13 cellular contexts compared by ENCODE assay signal in genomic region chrX:119728487-119728886, GRCh38. TPM values are rescaled to one million over a fixed set of nuclear protein-coding genes. Genes with fewer than 3 reads are reported as not detected.
A peak's percentile ranks its signal among the peaks of the same experiment; 100 is the strongest.
DNase-seq lines count a peak whose midpoint lies in the region; ATAC-seq and TF ChIP-seq lines count a peak whose summit lies in the region.
"Had no signal": no experiment of that assay in that cellular context is flagged by ENCODE, and none has a peak within 500 bp of the region (broad histone marks: within the 10 kb centered on the region; RNA-seq: fewer than 3 reads in every experiment).

No MANE protein-coding gene starts in this region.

- in situ Hi-C loops in SK-MEL-5 (cut with HindIII; ENCODE audit: low pct_unique_long_range_greater_than_20kb, low sequenced_read_pairs), result no loop called here

- no peak for TF ChIP-seq POLR2A in HCT116 (IDR thresholded peaks at IDR 0.05; ENCODE audit: borderline replicate concordance, extremely low read depth, insufficient read depth, insufficient read length)

- H3K4me3 Mint-ChIP-seq in Calu3 (ENCODE audit: low read depth, unreplicated experiment), result no peak overlapping the region
- no peak overlapping the region for H3K4me3 Mint-ChIP-seq in naive thymus-derived CD8-positive, alpha-beta T cell
- H3K4me3 Mint-ChIP-seq: stimulated activated naive B cell treated with anti-CD40 and anti-IgM and Interleukin-4, amounts not matched to agents 10 μg/mL and 1 μg/mL and 100 μg/mL, for 72 hours had no signal

- TF ChIP-seq CTCF in Calu3 (IDR thresholded peaks at IDR 0.05; ENCODE audit: unreplicated experiment) (no peak), HCT116 (IDR thresholded peaks at IDR 0.05 in 2 of 3, conservative IDR thresholded peaks at IDR 0.05 in 1 of 3; ENCODE audit: borderline replicate concordance in 1 of 3, insufficient read depth in 1 of 3, low read depth in 2 of 3, low read length in 2 of 3) (peak in 1 of 3 experiments; percentile 36; a peak in 1 of 6 replicates)

- H3K4me1 Mint-ChIP-seq in Calu3 (ENCODE audit: low read depth, unreplicated experiment), result no peaks in the 10 kb centered on the region
- peaks cover 6 to 11% (median 8%) of the 10 kb centered on the region in 4 donors for H3K4me1 Mint-ChIP-seq in naive thymus-derived CD8-positive, alpha-beta T cell
- H3K4me1 Mint-ChIP-seq: stimulated activated naive B cell treated with anti-CD40 and anti-IgM and Interleukin-4, amounts not matched to agents 10 μg/mL and 1 μg/mL and 100 μg/mL, for 72 hours had no signal

- no peaks in the 10 kb centered on the region for H3K9me3 ChIP-seq in HCT116 (ENCODE audit: control insufficient read depth in 1 of 2, insufficient read depth in 1 of 2, low read depth in 1 of 2, low read length in 2 of 2)
- H3K9me3 ChIP-seq: MG63, neutrophil had no signal

- BruUV-seq in Calu3 (replicated peaks; lab: Mats Ljungman, UMichigan) (no TSS peak), HCT116 (replicated peaks; lab: Mats Ljungman, UMichigan) (no TSS peak)

- H3K27ac Mint-ChIP-seq in Calu3 (ENCODE audit: unreplicated experiment), result no peak overlapping the region
- H3K27ac Mint-ChIP-seq in naive thymus-derived CD8-positive, alpha-beta T cell, result peak overlapping the region in 3 of 10 donors; percentile 9 to 64 (median 41)
- H3K27ac Mint-ChIP-seq: stimulated activated naive B cell treated with anti-CD40 and anti-IgM and Interleukin-4, amounts not matched to agents 10 μg/mL and 1 μg/mL and 100 μg/mL, for 72 hours had no signal

- no peaks in the 10 kb centered on the region for H3K36me3 Mint-ChIP-seq in Calu3 (ENCODE audit: insufficient read depth, unreplicated experiment)
- H3K36me3 Mint-ChIP-seq in naive thymus-derived CD8-positive, alpha-beta T cell, result no peaks in the 10 kb centered on the region
- H3K36me3 Mint-ChIP-seq: stimulated activated naive B cell treated with anti-CD40 and anti-IgM and Interleukin-4, amounts not matched to agents 10 μg/mL and 1 μg/mL and 100 μg/mL, for 72 hours had no signal

- peaks cover 22% of the 10 kb centered on the region for H3K27me3 Mint-ChIP-seq in Calu3 (ENCODE audit: unreplicated experiment)
- H3K27me3 Mint-ChIP-seq in naive thymus-derived CD8-positive, alpha-beta T cell, result no peaks in the 10 kb centered on the region

- H3K4me1 ChIP-seq in HCT116 (ENCODE audit: control insufficient read depth in 1 of 2, insufficient read depth in 2 of 2, low read length in 2 of 2), result no peaks in the 10 kb centered on the region

- peak; percentile 15 for DNase-seq in Calu3
- no peak for DNase-seq in HCT116 (ENCODE audit: low read depth, low spot score)
- DNase-seq in SK-MEL-5 (ENCODE audit: low read depth, low spot score), result peak; percentile 43
- DNase-seq in iPS-NIHi7 (ENCODE audit: extremely low spot score), result peak; percentile 31
- no peak for DNase-seq in naive thymus-derived CD8-positive, alpha-beta T cell
- no peak for DNase-seq in T1000 (lab: John Stamatoyannopoulos, UW)
- no peak for DNase-seq in NCI-H1105 (lab: John Stamatoyannopoulos, UW)
- DNase-seq: amniotic stem cell; COR-L47; cortex of kidney; MG63; stimulated activated naive B cell treated with anti-CD40 and anti-IgM and Interleukin-4, amounts not matched to agents 10 μg/mL and 1 μg/mL and 100 μg/mL, for 72 hours had no signal

- H3K9me2 ChIP-seq in HCT116 (ENCODE audit: insufficient read depth), result no peaks in the 10 kb centered on the region

- RAD21 ChIA-PET in HCT116 (lab: Charles Lee; ENCODE audit: low non-redundant PET in 1 of 2, low total read pairs in 2 of 2, uncharacterized antibody in 2 of 2, unreplicated experiment in 2 of 2), result no interaction called here

- H3K9ac ChIP-seq in HCT116 (ENCODE audit: low read length), result no peak overlapping the region

- CTCF ChIA-PET in Calu3 (lab: Charles Lee) (interaction anchor here (0.6 to 3.1 kb wide), 4 partner anchors 28 to 124 kb away, joined by 3 to 24 read pairs (median 4); no protein-coding TSS in a partner anchor), HCT116 (lab: Charles Lee) (interaction anchor here (0.7 to 1.8 kb wide), 6 partner anchors 18 to 216 kb away, joined by 3 to 6 read pairs (median 4); no protein-coding TSS in a partner anchor)

- no peaks in the 10 kb centered on the region for H4K20me1 ChIP-seq in HCT116 (ENCODE audit: insufficient read depth)

- no peak overlapping the region for H3K27ac ChIP-seq in HCT116 (ENCODE audit: low read depth, low read length)
- H3K27ac ChIP-seq: neutrophil had no signal

- no peaks in the 10 kb centered on the region for H3K79me2 ChIP-seq in HCT116 (ENCODE audit: insufficient read depth, low read length)

- intact Hi-C loops in Calu3 (cut with micrococcal nuclease; ENCODE audit: unreplicated experiment), result no loop called here
- intact Hi-C loops in HCT116 (cut with micrococcal nuclease), result no loop called here

- H3K9me3 Mint-ChIP-seq in Calu3 (ENCODE audit: low read depth, unreplicated experiment), result no peaks in the 10 kb centered on the region
- H3K9me3 Mint-ChIP-seq in naive thymus-derived CD8-positive, alpha-beta T cell, result no peaks in the 10 kb centered on the region
- H3K9me3 Mint-ChIP-seq: stimulated activated naive B cell treated with anti-CD40 and anti-IgM and Interleukin-4, amounts not matched to agents 10 μg/mL and 1 μg/mL and 100 μg/mL, for 72 hours had no signal

- no peaks in the 10 kb centered on the region for H3K27me3 ChIP-seq in HCT116 (ENCODE audit: insufficient read depth, low read length)
- H3K27me3 ChIP-seq: MG63, neutrophil had no signal

- no peak overlapping the region for H3K4me3 ChIP-seq in HCT116 (replicated peaks in 1 of 2; ENCODE audit: low read depth in 1 of 2, low read length in 2 of 2)
- H3K4me3 ChIP-seq: MG63 had no signal

- ATAC-seq in HCT116, result peak; percentile 61
- ATAC-seq in naive thymus-derived CD8-positive, alpha-beta T cell, result no peak
- ATAC-seq: stimulated activated naive B cell treated with anti-CD40 and anti-IgM and Interleukin-4, amounts not matched to agents 10 μg/mL and 1 μg/mL and 100 μg/mL, for 72 hours had no signal

- no peak overlapping the region for H3K4me2 ChIP-seq in HCT116 (ENCODE audit: low read length)

- no peak overlapping the region for H2AFZ ChIP-seq in HCT116 (ENCODE audit: low read depth, low read length, poor library complexity, severe bottlenecking)

- POLR2A ChIA-PET in HCT116 (lab: Charles Lee), result no interaction called here
- POLR2A ChIA-PET in naive thymus-derived CD8-positive, alpha-beta T cell (lab: Charles Lee), result interaction anchor here (1.2 to 1.4 kb wide), 3 partner anchors 35 to 122 kb away, joined by 3 to 5 read pairs (median 3); partner anchors contain the start of genes NKRF and SEPTIN6

- no peak for TF ChIP-seq RAD21 in HCT116 (IDR thresholded peaks at IDR 0.05; ENCODE audit: low read depth)

- H3K36me3 ChIP-seq in HCT116 (ENCODE audit: control insufficient read depth in 1 of 2, insufficient read depth in 2 of 2, low read length in 2 of 2), result no peaks in the 10 kb centered on the region
- H3K36me3 ChIP-seq: MG63, neutrophil had no signal

TF ChIP-seq in HCT116, 20 proteins besides CTCF, POLR2A, EP300 and RAD21 (continues in another document):
- TF ChIP-seq SIN3A (IDR thresholded peaks at IDR 0.05; ENCODE audit: low read depth), result no peak
- no peak for TF ChIP-seq SP1 (IDR thresholded peaks at IDR 0.05; ENCODE audit: low read depth)
- TF ChIP-seq EZH2 (IDR thresholded peaks at IDR 0.05), result no peak
- no peak for TF ChIP-seq EZH2phosphoT487 (IDR thresholded peaks at IDR 0.05; ENCODE audit: borderline replicate concordance)
- TF ChIP-seq ATF3 (IDR thresholded peaks at IDR 0.05), result no peak
- no peak for TF ChIP-seq ELF1 (IDR thresholded peaks at IDR 0.05; ENCODE audit: borderline replicate concordance, low read depth)
- TF ChIP-seq TCF7L2 (IDR thresholded peaks at IDR 0.05; ENCODE audit: borderline replicate concordance, extremely low read depth, insufficient read depth, insufficient read length), result no peak
- TF ChIP-seq SRF (IDR thresholded peaks at IDR 0.05; ENCODE audit: low read depth), result no peak

RNA-seq across cellular contexts. Expression of gene SOWAHD, which starts 29.9 kb away (rescaled TPM):
- total RNA-seq in Calu3 (2022), result not detected in 2 replicates
- 1.1 TPM for total RNA-seq in HCT116 (2021; ENCODE audit: unreplicated experiment)
- 0.77 and 0.91 TPM in 2 replicates for polyA plus RNA-seq in HCT116 (2012)
- total RNA-seq in SK-MEL-5 (2014; rRNA removed; shearing (Covaris generic)), result 0.19 TPM in 1 of 2 replicates, not detected in the other
- polyA plus RNA-seq in SK-MEL-5 (2015; cell fraction: cytosol; rRNA removed), result 0.27 TPM in 1 of 2 replicates, not detected in the other
- not detected in 2 replicates for polyA plus RNA-seq in SK-MEL-5 (2015; cell fraction: nucleus; rRNA removed)
- 1 to 10 TPM; 1.2 to 2.0 TPM for total RNA-seq in naive thymus-derived CD8-positive, alpha-beta T cell
- 1 to 10 TPM in 1 of 3 donors, under 1 TPM in 2; 0.43 to 1.1 (median 0.47) TPM for polyA plus RNA-seq in naive thymus-derived CD8-positive, alpha-beta T cell

RNA-seq across cellular contexts. Expression of gene SEPTIN6, which starts 35.5 kb away (rescaled TPM):
- 7.7 and 8.5 TPM in 2 replicates for total RNA-seq in Calu3 (2022)
- total RNA-seq in HCT116 (2021; ENCODE audit: unreplicated experiment), result 10.8 TPM
- 8.8 and 12.6 TPM in 2 replicates for polyA plus RNA-seq in HCT116 (2012)
- total RNA-seq in SK-MEL-5 (2014; rRNA removed; shearing (Covaris generic)), result 37.4 and 37.9 TPM in 2 replicates
- 33.3 and 46.6 TPM in 2 replicates for polyA plus RNA-seq in SK-MEL-5 (2015; cell fraction: cytosol; rRNA removed)
- polyA plus RNA-seq in SK-MEL-5 (2015; cell fraction: nucleus; rRNA removed), result 12.7 and 18.0 TPM in 2 replicates
- total RNA-seq in naive thymus-derived CD8-positive, alpha-beta T cell, result 100 to 1,000 TPM; 234 to 235 TPM
- polyA plus RNA-seq in naive thymus-derived CD8-positive, alpha-beta T cell, result 100 to 1,000 TPM; 161 to 269 (median 226) TPM

Comparison
In these comparisons a context has a peak if more than half of its experiments do, and no peak if none do; other contexts are left out.
1. DNase-seq: peak in Calu3 (single experiment), SK-MEL-5 (single experiment) and iPS-NIHi7 (single experiment); none in HCT116 (single experiment), naive thymus-derived CD8-positive, alpha-beta T cell (0 of 10), T1000 (single experiment) and NCI-H1105 (single experiment).